26 cellular contexts compared by ENCODE assay signal in genomic region chr14:100915582-100915981, GRCh38. TPM values are rescaled to one million over a fixed set of nuclear protein-coding genes. Genes with fewer than 3 reads are reported as not detected.
"Had no signal": no experiment of that assay in that cellular context is flagged by ENCODE, and none has a peak within 500 bp of the region (broad histone marks: within the 10 kb centered on the region; RNA-seq: fewer than 3 reads in every experiment).

No MANE protein-coding gene starts in this region.

- DNase-seq: cortex of kidney; dorsolateral prefrontal cortex; effector CD8-positive, alpha-beta T cell; gastrocnemius medialis; heart right ventricle; hypothalamus; islet precursor cell; mammary epithelial cell; naive thymus-derived CD8-positive, alpha-beta T cell; sigmoid colon; small intestine; stimulated activated CD4-positive, alpha-beta T cell treated with anti-CD3 and anti-CD28 coated beads, Interleukin-2, amount 100 ng/mL, for 48 hours; stimulated activated naive CD8-positive, alpha-beta T cell treated with anti-CD3 and anti-CD28 coated beads, Interleukin-15, Interleukin-2, amounts not matched to agents 100 U/mL and 50 U/mL, for 24 hours; thyroid gland had no signal

- H3K36me3 ChIP-seq: gastrocnemius medialis, heart right ventricle, neutrophil, sigmoid colon, suprapubic skin, thyroid gland had no signal

- H3K4me3 ChIP-seq: dorsolateral prefrontal cortex, gastrocnemius medialis, heart right ventricle, sigmoid colon, suprapubic skin, thyroid gland had no signal

- FAIRE-seq: endometrium, small intestine, urothelium cell line had no signal

- ATAC-seq: esophagus mucosa; gastrocnemius medialis; heart right ventricle; left lobe of liver; naive thymus-derived CD8-positive, alpha-beta T cell; stimulated activated naive CD8-positive, alpha-beta T cell treated with anti-CD3 and anti-CD28 coated beads, Interleukin-15, Interleukin-2, amounts not matched to agents 100 U/mL and 50 U/mL, for 24 hours had no signal

- H3K27ac ChIP-seq: dorsolateral prefrontal cortex, gastrocnemius medialis, heart right ventricle, neutrophil, sigmoid colon, suprapubic skin, thyroid gland had no signal

- H3K4me1 ChIP-seq: gastrocnemius medialis, heart right ventricle, sigmoid colon, suprapubic skin, thyroid gland had no signal

- H3K27me3 ChIP-seq: dorsolateral prefrontal cortex, gastrocnemius medialis, sigmoid colon, thyroid gland had no signal

- H3K9me3 ChIP-seq: gastrocnemius medialis, neutrophil, sigmoid colon, suprapubic skin, thyroid gland had no signal

RNA-seq across cellular contexts. Expression of gene RTL1, which starts 12.1 kb away (rescaled TPM):
- total RNA-seq: esophagus mucosa; gastrocnemius medialis; heart right ventricle; left lobe of liver; lower leg skin; mammary epithelial cell; mesenteric fat pad; mononuclear cell; naive thymus-derived CD8-positive, alpha-beta T cell; osteoblast; pulmonary artery endothelial cell; sigmoid colon; suprapubic skin; thyroid gland had no signal
- polyA plus RNA-seq: heart right ventricle; mammary epithelial cell; naive thymus-derived CD8-positive, alpha-beta T cell; neural cell; sigmoid colon; small intestine had no signal
